In genomic region chr7:126574838-126575250, GRCh38 we compare ENCODE assay signal across 12 cellular contexts.
DNase-seq lines count a peak whose midpoint lies in the region; TF ChIP-seq lines count a peak whose summit lies in the region.
"Had no signal": no experiment of that assay in that cellular context is flagged by ENCODE, and none has a peak within 500 bp of the region (broad histone marks: within the 10 kb centered on the region; RNA-seq: fewer than 3 reads in every experiment).

No MANE protein-coding gene starts in this region.

- H3K4me1 Mint-ChIP-seq in glutamatergic neuron (ENCODE audit: low read depth, unreplicated experiment), result peaks cover 39% of the 10 kb centered on the region
- H3K4me1 Mint-ChIP-seq in type B pancreatic cell (ENCODE audit: unreplicated experiment), result peaks cover 5% of the 10 kb centered on the region
- H3K4me1 Mint-ChIP-seq: activated B cell treated with CpG ODN at 0.5 μM for 24 hours; central memory CD8-positive, alpha-beta T cell had no signal

- no peaks in the 10 kb centered on the region for H3K27me3 ChIP-seq in SJSA1 (replicated peaks)
- no peaks in the 10 kb centered on the region for H3K27me3 ChIP-seq in Peyer's patch
- H3K27me3 ChIP-seq: sigmoid colon had no signal

- H3K4me3 ChIP-seq in SJSA1 (no peak overlapping the region), Peyer's patch (no peak overlapping the region)
- H3K4me3 ChIP-seq: HAP-1, sigmoid colon had no signal

- H3K36me3 ChIP-seq in SJSA1 (no peaks in the 10 kb centered on the region), Peyer's patch (no peaks in the 10 kb centered on the region)
- H3K36me3 ChIP-seq: HAP-1, sigmoid colon had no signal

- peak; percentile 10 for DNase-seq in NCI-H748 (lab: John Stamatoyannopoulos, UW; ENCODE audit: unreplicated experiment)
- no peak for DNase-seq in NCI-H748 treated with DMSO at 0.1 percent for 48 hours (lab: John Stamatoyannopoulos, UW)
- peak in 1 of 2 experiments; percentile 43 for DNase-seq in SJSA1 (ENCODE audit: low read depth in 1 of 2, low spot score in 2 of 2)
- DNase-seq in glutamatergic neuron, result peak; percentile 18
- DNase-seq in type B pancreatic cell (ENCODE audit: extremely low spot score, unreplicated experiment), result no peak
- DNase-seq in Peyer's patch, result no peak
- no peak for DNase-seq in foreskin melanocyte
- no peak for DNase-seq in NCI-H2029 treated with DMSO at 0.1 percent for 48 hours (lab: John Stamatoyannopoulos, UW)
- DNase-seq: activated B cell treated with CpG ODN at 0.5 μM for 24 hours, sigmoid colon had no signal

- H3K27ac ChIP-seq in SJSA1, result peak overlapping the region; percentile 96
- no peak overlapping the region for H3K27ac ChIP-seq in Peyer's patch

- peaks cover 34% of the 10 kb centered on the region for H3K4me1 ChIP-seq in SJSA1 (replicated peaks)
- no peaks in the 10 kb centered on the region for H3K4me1 ChIP-seq in Peyer's patch
- H3K4me1 ChIP-seq: HAP-1 had no signal

- TF ChIP-seq POLR2A in Peyer's patch (IDR thresholded peaks at IDR 0.05), result no peak

- peak overlapping the region; percentile 81 for H3K27ac Mint-ChIP-seq in glutamatergic neuron (ENCODE audit: unreplicated experiment)
- peak overlapping the region; percentile 19 for H3K27ac Mint-ChIP-seq in type B pancreatic cell
- H3K27ac Mint-ChIP-seq: activated B cell treated with CpG ODN at 0.5 μM for 24 hours had no signal

- H3K27me3 Mint-ChIP-seq in glutamatergic neuron (ENCODE audit: unreplicated experiment), result peaks cover 4% of the 10 kb centered on the region
- no peaks in the 10 kb centered on the region for H3K27me3 Mint-ChIP-seq in type B pancreatic cell
- H3K27me3 Mint-ChIP-seq: activated B cell treated with CpG ODN at 0.5 μM for 24 hours; central memory CD8-positive, alpha-beta T cell had no signal

- H3K9me3 ChIP-seq in SJSA1 (replicated peaks) (no peaks in the 10 kb centered on the region), Peyer's patch (peaks cover 0 to 3% (median 0%) of the 10 kb centered on the region in 4 donors)
- H3K9me3 ChIP-seq: HAP-1, sigmoid colon had no signal

- H3K9me3 Mint-ChIP-seq in glutamatergic neuron (ENCODE audit: unreplicated experiment) (peaks cover 5% of the 10 kb centered on the region), type B pancreatic cell (no peaks in the 10 kb centered on the region)
- H3K9me3 Mint-ChIP-seq: activated B cell treated with CpG ODN at 0.5 μM for 24 hours had no signal

- TF ChIP-seq CTCF in glutamatergic neuron (IDR thresholded peaks at IDR 0.05; ENCODE audit: partially characterized antibody, unreplicated experiment) (no peak), type B pancreatic cell (conservative IDR thresholded peaks at IDR 0.05) (no peak), Peyer's patch (IDR thresholded peaks at IDR 0.05) (no peak)

- H3K36me3 Mint-ChIP-seq in glutamatergic neuron (ENCODE audit: unreplicated experiment), result no peaks in the 10 kb centered on the region
- H3K36me3 Mint-ChIP-seq in type B pancreatic cell, result no peaks in the 10 kb centered on the region

- H3K4me3 Mint-ChIP-seq in glutamatergic neuron (ENCODE audit: unreplicated experiment) (no peak overlapping the region), type B pancreatic cell (no peak overlapping the region)
- H3K4me3 Mint-ChIP-seq: activated B cell treated with CpG ODN at 0.5 μM for 24 hours; central memory CD8-positive, alpha-beta T cell had no signal

Comparison
In these comparisons a context has a peak if more than half of its experiments do, and no peak if none do; other contexts are left out.
1. DNase-seq: peak in NCI-H748 (single experiment) and glutamatergic neuron (single experiment); none in NCI-H748 treated with DMSO at 0.1 percent for 48 hours (single experiment), type B pancreatic cell (single experiment), Peyer's patch (0 of 3), foreskin melanocyte (single experiment) and NCI-H2029 treated with DMSO at 0.1 percent for 48 hours (single experiment).